In the genomic region with DNA sequence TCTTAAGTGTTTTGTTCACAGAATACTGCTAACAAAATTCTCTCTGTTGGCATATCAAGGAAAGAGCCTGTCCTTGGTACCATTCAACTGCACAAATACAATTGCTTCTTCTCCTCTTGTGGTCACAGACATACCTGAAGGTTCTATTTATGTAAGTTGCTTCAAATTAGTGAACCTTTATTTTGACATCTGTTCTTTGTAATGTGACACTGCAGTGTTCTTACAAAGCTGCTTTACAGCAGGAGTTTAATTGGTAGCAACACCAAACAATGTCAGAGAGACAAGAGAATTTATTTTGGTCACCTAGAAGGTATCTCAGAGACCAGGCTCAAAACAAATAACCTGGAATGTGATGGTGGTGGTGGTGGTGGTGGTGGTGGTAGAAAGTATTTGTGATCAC, we compare ENCODE assay signal across 14 cellular contexts.
DNase-seq lines count a peak whose midpoint lies in the region; TF ChIP-seq lines count a peak whose summit lies in the region.
"Had no signal": no experiment of that assay in that cellular context is flagged by ENCODE, and none has a peak within 500 bp of the region (broad histone marks: within the 10 kb centered on the region; RNA-seq: fewer than 3 reads in every experiment).

No MANE protein-coding gene starts in this region.

- H3K27me3 Mint-ChIP-seq in nephron progenitor cell (ENCODE audit: low read depth, poor library complexity), result peaks cover 1% of the 10 kb centered on the region

- H3K4me3 ChIP-seq in foreskin fibroblast (ENCODE audit: low read depth in 1 of 2, low read length in 2 of 2), result no peak overlapping the region
- H3K4me3 ChIP-seq: upper lobe of right lung had no signal

- H3K4me3 Mint-ChIP-seq in nephron progenitor cell, result no peak overlapping the region

- peaks cover 9% of the 10 kb centered on the region for H3K9me3 Mint-ChIP-seq in nephron progenitor cell

- DNase-seq in NCI-H1417 (lab: John Stamatoyannopoulos, UW), result peak in 2 of 3 experiments; percentile 31 to 40
- no peak for DNase-seq in NCI-H1417 treated with DMSO at 0.1 percent for 48 hours (lab: John Stamatoyannopoulos, UW)
- peak; percentile 21 for DNase-seq in NCI-H187 treated with DMSO at 0.1 percent for 48 hours (lab: John Stamatoyannopoulos, UW)
- peak; percentile 84 for DNase-seq in NCI-H748 (lab: John Stamatoyannopoulos, UW; ENCODE audit: unreplicated experiment)
- DNase-seq in nephron progenitor cell, result no peak
- no peak for DNase-seq in germinal center (ENCODE audit: low spot score)
- DNase-seq in foreskin fibroblast, result no peak
- DNase-seq in amniotic stem cell (lab: John Stamatoyannopoulos, UW), result no peak
- DNase-seq: activated CD4-positive, alpha-beta T cell treated with anti-CD3 and anti-CD28 coated beads, Interleukin-2, amount 50 U/mL, for 48 hours; activated gamma-delta T cell; cortex of kidney; EL; nucleus accumbens; upper lobe of right lung had no signal

- H3K27ac Mint-ChIP-seq in nephron progenitor cell, result peak overlapping the region; percentile 15

- H3K36me3 Mint-ChIP-seq in nephron progenitor cell (ENCODE audit: low read depth), result no peaks in the 10 kb centered on the region

- H3K4me1 Mint-ChIP-seq in nephron progenitor cell, result peaks cover 11% of the 10 kb centered on the region

- TF ChIP-seq CTCF in nephron progenitor cell (IDR thresholded peaks at IDR 0.05) (no peak), foreskin fibroblast (IDR thresholded peaks at IDR 0.05; ENCODE audit: low read depth, low read length) (no peak)

Comparison
In these comparisons a context has a peak if more than half of its experiments do, and no peak if none do; other contexts are left out.
1. DNase-seq: peak in NCI-H1417 (2 of 3), NCI-H187 treated with DMSO at 0.1 percent for 48 hours (single experiment) and NCI-H748 (single experiment); none in NCI-H1417 treated with DMSO at 0.1 percent for 48 hours (single experiment), nephron progenitor cell (single experiment), germinal center (single experiment), foreskin fibroblast (0 of 2) and amniotic stem cell (single experiment).